8 cellular contexts compared by ENCODE assay signal in the genomic region with DNA sequence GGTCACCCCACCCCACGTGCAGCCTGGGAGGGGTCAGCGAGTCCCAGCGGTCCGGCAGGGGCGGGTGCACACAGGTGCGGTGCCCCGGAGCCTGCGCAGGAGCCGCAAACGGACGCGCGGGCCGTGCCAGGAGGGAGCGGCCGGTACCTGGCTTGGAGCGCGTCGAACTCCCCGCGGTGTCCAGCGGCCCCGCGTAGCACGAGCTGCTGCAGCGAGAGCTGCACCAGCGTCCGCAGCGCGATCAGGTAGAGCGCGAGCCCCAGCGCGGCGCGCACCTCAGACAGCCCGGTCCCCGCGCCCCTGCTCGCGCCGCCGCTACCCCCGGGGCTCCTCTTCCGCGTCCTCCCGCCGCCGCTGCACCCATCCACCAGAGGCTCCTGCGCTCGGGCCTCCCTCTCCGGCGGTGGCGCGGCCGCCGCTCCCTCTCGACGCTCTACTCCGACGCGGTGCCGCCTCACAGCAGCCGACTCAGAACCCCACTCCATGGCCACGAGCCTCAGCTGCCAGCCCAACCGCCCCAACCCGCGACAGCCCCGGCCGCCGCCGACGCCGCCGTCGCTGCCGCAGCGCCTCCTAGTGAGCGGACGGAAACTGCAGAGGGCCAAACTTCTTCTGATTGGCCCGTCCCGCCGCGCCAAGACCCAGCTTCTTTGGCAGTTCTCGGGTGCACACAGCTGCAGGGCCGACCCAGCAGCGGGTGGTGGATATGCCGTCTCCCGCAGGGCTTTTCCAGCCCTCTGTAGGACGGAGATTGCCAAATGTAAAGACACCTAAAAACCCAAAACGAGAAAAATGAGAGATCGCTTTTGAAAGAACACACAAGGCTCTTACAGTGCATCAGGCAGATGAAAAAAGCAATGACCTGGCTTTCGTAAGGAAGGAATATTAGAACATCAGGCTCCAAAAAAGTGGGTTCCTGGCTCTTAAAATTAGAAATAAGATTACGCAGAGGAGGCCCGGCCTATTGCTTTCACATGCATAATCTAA. TPM values are rescaled to one million over a fixed set of nuclear protein-coding genes. Genes with fewer than 3 reads are reported as not detected.
DNase-seq lines count a peak whose midpoint lies in the region; ATAC-seq and TF ChIP-seq lines count a peak whose summit lies in the region.

A gene with protein sequence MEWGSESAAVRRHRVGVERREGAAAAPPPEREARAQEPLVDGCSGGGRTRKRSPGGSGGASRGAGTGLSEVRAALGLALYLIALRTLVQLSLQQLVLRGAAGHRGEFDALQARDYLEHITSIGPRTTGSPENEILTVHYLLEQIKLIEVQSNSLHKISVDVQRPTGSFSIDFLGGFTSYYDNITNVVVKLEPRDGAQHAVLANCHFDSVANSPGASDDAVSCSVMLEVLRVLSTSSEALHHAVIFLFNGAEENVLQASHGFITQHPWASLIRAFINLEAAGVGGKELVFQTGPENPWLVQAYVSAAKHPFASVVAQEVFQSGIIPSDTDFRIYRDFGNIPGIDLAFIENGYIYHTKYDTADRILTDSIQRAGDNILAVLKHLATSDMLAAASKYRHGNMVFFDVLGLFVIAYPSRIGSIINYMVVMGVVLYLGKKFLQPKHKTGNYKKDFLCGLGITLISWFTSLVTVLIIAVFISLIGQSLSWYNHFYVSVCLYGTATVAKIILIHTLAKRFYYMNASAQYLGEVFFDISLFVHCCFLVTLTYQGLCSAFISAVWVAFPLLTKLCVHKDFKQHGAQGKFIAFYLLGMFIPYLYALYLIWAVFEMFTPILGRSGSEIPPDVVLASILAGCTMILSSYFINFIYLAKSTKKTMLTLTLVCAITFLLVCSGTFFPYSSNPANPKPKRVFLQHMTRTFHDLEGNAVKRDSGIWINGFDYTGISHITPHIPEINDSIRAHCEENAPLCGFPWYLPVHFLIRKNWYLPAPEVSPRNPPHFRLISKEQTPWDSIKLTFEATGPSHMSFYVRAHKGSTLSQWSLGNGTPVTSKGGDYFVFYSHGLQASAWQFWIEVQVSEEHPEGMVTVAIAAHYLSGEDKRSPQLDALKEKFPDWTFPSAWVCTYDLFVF (minus strand): TSS at position 575 of the 987 bp plus-strand sequence. CDS start 90 bp downstream, at position 485.

- H3K4me3 ChIP-seq in GM12864 (ENCODE audit: low read depth, low read length) (peak within 1 kb of the TSS; percentile 66), NB4 (ENCODE audit: low read depth, low read length) (peak within 1 kb of the TSS; percentile 79), SK-N-SH (ENCODE audit: low read depth in 2 of 2, low read length in 1 of 2) (peak within 1 kb of the TSS; percentile 76 to 89), ovary (peak within 1 kb of the TSS; percentile 74), thymus (ENCODE audit: low read length) (peak within 1 kb of the TSS; percentile 81)

- TF ChIP-seq CTCF in GM12864 (IDR thresholded peaks at IDR 0.05; ENCODE audit: low read depth, low read length, missing control alignments): peak; percentile 82
- TF ChIP-seq CTCF in NB4 (IDR thresholded peaks at IDR 0.05; ENCODE audit: low read depth, low read length): peak; percentile 95
- peak; percentile 85 for TF ChIP-seq CTCF in SK-N-SH (IDR thresholded peaks at IDR 0.05)
- peak; percentile 97 for TF ChIP-seq CTCF in glutamatergic neuron (IDR thresholded peaks at IDR 0.05; ENCODE audit: partially characterized antibody, unreplicated experiment)
- peak; percentile 85 to 94 (median 87) for TF ChIP-seq CTCF in ovary (IDR thresholded peaks at IDR 0.05)

- peak within 1 kb of the TSS in 1 of 2 experiments; percentile 41; a peak in 1 of 4 replicates for H3K27ac ChIP-seq in SK-N-SH (ENCODE audit: low read depth in 2 of 2, low read length in 1 of 2)
- peak within 1 kb of the TSS; percentile 49 to 69 for H3K27ac ChIP-seq in ovary
- peak within 1 kb of the TSS; percentile 90 for H3K27ac ChIP-seq in thymus (ENCODE audit: low read depth)

- H3K27me3 ChIP-seq in SK-N-SH (ENCODE audit: insufficient read depth) (no peaks in the 10 kb centered on the region), ovary (no peaks in the 10 kb centered on the region), thymus (ENCODE audit: control insufficient read depth, insufficient read depth) (no peaks in the 10 kb centered on the region)

- no peaks in the 10 kb centered on the region for H3F3A ChIP-seq in SK-N-SH (replicated peaks; ENCODE audit: insufficient read depth)

- no peaks in the 10 kb centered on the region for H3K9me3 ChIP-seq in SK-N-SH
- H3K9me3 ChIP-seq in ovary: no peaks in the 10 kb centered on the region
- H3K9me3 ChIP-seq in thymus (ENCODE audit: control insufficient read depth): no peaks in the 10 kb centered on the region

- TF ChIP-seq POLR2A in NB4 (IDR thresholded peaks at IDR 0.05; ENCODE audit: extremely low read depth, insufficient read length) (peak; percentile 92), ovary (IDR thresholded peaks at IDR 0.05) (no peak)

- H3K36me3 Mint-ChIP-seq in activated naive CD4-positive, alpha-beta T cell treated with anti-CD3 and anti-CD28 coated beads, Interleukin-2, amount 50 U/mL, for 24 hours: no peaks in the 10 kb centered on the region
- no peaks in the 10 kb centered on the region for H3K36me3 Mint-ChIP-seq in glutamatergic neuron (ENCODE audit: unreplicated experiment)

- H4K20me1 ChIP-seq in SK-N-SH (ENCODE audit: insufficient read depth): no peaks in the 10 kb centered on the region

- H3K4me1 Mint-ChIP-seq in activated naive CD4-positive, alpha-beta T cell treated with anti-CD3 and anti-CD28 coated beads, Interleukin-2, amount 50 U/mL, for 24 hours: peaks cover 67% of the 10 kb centered on the region
- no peaks in the 10 kb centered on the region for H3K4me1 Mint-ChIP-seq in glutamatergic neuron (ENCODE audit: low read depth, unreplicated experiment)

- peak within 1 kb of the TSS; percentile 56 for H3K9ac ChIP-seq in SK-N-SH

- DNase-seq in GM12864 (ENCODE audit: low read depth): peak; percentile 53
- peak; percentile 97 for DNase-seq in NB4 (ENCODE audit: low read depth)
- DNase-seq in SK-N-SH: peak; percentile 92
- peak; percentile 93 for DNase-seq in glutamatergic neuron
- peak; percentile 83 to 94 (median 89) for DNase-seq in ovary

- POLR2A ChIA-PET in SK-N-SH (lab: Yijun Ruan, JAX): interaction anchor here (1.2 kb wide), 1 partner anchor 183 kb away, joined by 6 read pairs; a partner anchor contains a TSS

- intact Hi-C loops in ovary (cut with DNase I): no loop called here

- H2AFZ ChIP-seq in SK-N-SH (ENCODE audit: low read depth): peak within 1 kb of the TSS; percentile 93

- H3K36me3 ChIP-seq in SK-N-SH (replicated peaks in 1 of 2; ENCODE audit: control insufficient read depth in 1 of 2, insufficient read depth in 2 of 2, low read length in 1 of 2) (no peaks in the 10 kb centered on the region), ovary (no peaks in the 10 kb centered on the region), thymus (ENCODE audit: control insufficient read depth, insufficient read depth) (peaks cover 7% of the 10 kb centered on the region)

- H3K9me3 Mint-ChIP-seq in activated naive CD4-positive, alpha-beta T cell treated with anti-CD3 and anti-CD28 coated beads, Interleukin-2, amount 50 U/mL, for 24 hours: no peaks in the 10 kb centered on the region
- no peaks in the 10 kb centered on the region for H3K9me3 Mint-ChIP-seq in glutamatergic neuron (ENCODE audit: unreplicated experiment)

- peak in 1 of 2 experiments; percentile 72; a peak in 1 of 4 replicates for TF ChIP-seq EP300 in SK-N-SH (IDR thresholded peaks at IDR 0.05; ENCODE audit: borderline replicate concordance in 1 of 2, low read depth in 1 of 2, low read length in 1 of 2)
- no peak for TF ChIP-seq EP300 in ovary (IDR thresholded peaks at IDR 0.05)

- CTCF ChIA-PET in SK-N-SH (lab: Yijun Ruan, JAX): interaction anchor here (0.6 to 4.6 kb wide), 28 partner anchors 10 to 353 kb away, joined by 3 to 24 read pairs (median 5); a partner anchor contains a TSS

- peak within 1 kb of the TSS; percentile 95 for H3K27ac Mint-ChIP-seq in activated naive CD4-positive, alpha-beta T cell treated with anti-CD3 and anti-CD28 coated beads, Interleukin-2, amount 50 U/mL, for 24 hours
- no peak within 1 kb of the TSS for H3K27ac Mint-ChIP-seq in glutamatergic neuron (ENCODE audit: unreplicated experiment)

- peak; percentile 72 for ATAC-seq in HG02588 (IDR thresholded peaks at IDR 0.05; ENCODE audit: unreplicated experiment)

- no peaks in the 10 kb centered on the region for H3K9me2 ChIP-seq in SK-N-SH

- WGBS in SK-N-SH (ENCODE audit: low lambda C conversion rate): 3% methylated on average over 19 of the region's 95 CpGs
- 0 to 1% (median 0%) methylated on average over 65 to 95 of the region's 95 CpGs for WGBS in ovary, 3 donors
- WGBS in thymus: 2% methylated on average over 95 of the region's 95 CpGs

- H3K79me2 ChIP-seq in SK-N-SH (ENCODE audit: insufficient read depth): no peaks in the 10 kb centered on the region

- H3K4me3 Mint-ChIP-seq in activated naive CD4-positive, alpha-beta T cell treated with anti-CD3 and anti-CD28 coated beads, Interleukin-2, amount 50 U/mL, for 24 hours: peak within 1 kb of the TSS; percentile 95
- peak within 1 kb of the TSS; percentile 91 for H3K4me3 Mint-ChIP-seq in glutamatergic neuron (ENCODE audit: unreplicated experiment)

- peak within 1 kb of the TSS; percentile 96 for H3K4me2 ChIP-seq in SK-N-SH

- H3K4me1 ChIP-seq in SK-N-SH (ENCODE audit: control insufficient read depth in 1 of 2, insufficient read depth in 2 of 2, low read depth in 1 of 2, low read length in 1 of 2): peaks cover 0 to 9% of the 10 kb centered on the region in 2 experiments; a peak in 3 of 4 replicates
- peaks cover 4% of the 10 kb centered on the region for H3K4me1 ChIP-seq in ovary (ENCODE audit: insufficient read depth)
- H3K4me1 ChIP-seq in thymus (ENCODE audit: control insufficient read depth, insufficient read depth, low read length): peaks cover 8% of the 10 kb centered on the region

- H3K27me3 Mint-ChIP-seq in activated naive CD4-positive, alpha-beta T cell treated with anti-CD3 and anti-CD28 coated beads, Interleukin-2, amount 50 U/mL, for 24 hours: no peaks in the 10 kb centered on the region
- H3K27me3 Mint-ChIP-seq in glutamatergic neuron (ENCODE audit: unreplicated experiment): peaks cover 3% of the 10 kb centered on the region

- TF ChIP-seq RAD21 in SK-N-SH (IDR thresholded peaks at IDR 0.05; ENCODE audit: low read length): peak; percentile 48

TF ChIP-seq in SK-N-SH, 30 proteins besides CTCF, POLR2A, EP300 and RAD21 (continues in another document):
- TF ChIP-seq FOSL2 (IDR thresholded peaks at IDR 0.05; ENCODE audit: borderline replicate concordance, low read depth): no peak
- peak; percentile 49; the same call in 1 of the 2 replicates for TF ChIP-seq YY1 (IDR thresholded peaks at IDR 0.05; ENCODE audit: low read depth)

RNA-seq across cellular contexts. Expression of the gene that starts here (rescaled TPM):
- polyA plus RNA-seq in SK-N-SH (2012; rRNA removed) (5.9 and 6.4 TPM in 2 replicates), ovary (100 to 1,000 TPM in 1 of 2 donors, 1 to 10 TPM in 1; 8.3 to 217 TPM), thymus (11.2 TPM)
- polyA plus RNA-seq in SK-N-SH (2012; cell fraction: cytosol; rRNA removed): 7.3 and 7.9 TPM in 2 replicates
- 5.6 and 6.4 TPM in 2 replicates for polyA plus RNA-seq in SK-N-SH (2012; cell fraction: nucleus; rRNA removed)
- total RNA-seq in glutamatergic neuron (ENCODE audit: unreplicated experiment) (4.2 TPM), ovary (10 to 100 TPM in 6 of 7 donors, 1 to 10 TPM in 1; 9.4 to 18.3 (median 14.8) TPM)
